Comparison of ENCODE assay signal across 13 cellular contexts in genomic region chr16:3656491-3657468, GRCh38. TPM values are rescaled to one million over a fixed set of nuclear protein-coding genes. Genes with fewer than 3 reads are reported as not detected.
DNase-seq lines count a peak whose midpoint lies in the region; ATAC-seq and TF ChIP-seq lines count a peak whose summit lies in the region.
"Had no signal": no experiment of that assay in that cellular context is flagged by ENCODE, and none has a peak within 500 bp of the region (broad histone marks: within the 10 kb centered on the region; RNA-seq: fewer than 3 reads in every experiment).

No MANE protein-coding gene starts in this region.

- 81 to 83% methylated on average over 19 to 23 of the region's 42 CpGs for WGBS in esophagus squamous epithelium, 2 donors

- DNase-seq in activated CD4-positive, alpha-beta T cell treated with anti-CD3 and anti-CD28 coated beads, Interleukin-2, amount 50 U/mL, for 4 hours: peak; percentile 30 to 35
- DNase-seq in activated CD4-positive, alpha-beta T cell treated with anti-CD3 and anti-CD28 coated beads, Interleukin-2, amount 50 U/mL, for 1 hour: no peak
- peak; percentile 85 for DNase-seq in SW480 (ENCODE audit: low spot score)
- peak in 1 of 2 donors; percentile 20 for DNase-seq in left colon
- peak; percentile 18 for DNase-seq in stimulated activated CD4-positive, alpha-beta T cell treated with anti-CD3 and anti-CD28 coated beads, Interleukin-4, amount 100 ng/mL, for 24 hours
- no peak for DNase-seq in NCI-H2081 treated with DMSO at 0.1 percent for 48 hours (lab: John Stamatoyannopoulos, UW)
- DNase-seq in esophagus squamous epithelium (lab: John Stamatoyannopoulos, UW): no peak
- DNase-seq: ACHN, dermis blood vessel endothelial cell, DMS153, foreskin melanocyte, NCI-H345 had no signal

- intact Hi-C loops in left colon (cut with DNase I, micrococcal nuclease): no loop called here
- intact Hi-C loops in esophagus squamous epithelium (cut with DNase I): no loop called here

- peaks cover 15 to 87% (median 32%) of the 10 kb centered on the region in 3 donors for H3K36me3 ChIP-seq in esophagus squamous epithelium

- ATAC-seq in left colon (peak; percentile 8), HG03108 (IDR thresholded peaks at IDR 0.05; ENCODE audit: unreplicated experiment) (no peak)

- H3K4me3 ChIP-seq in esophagus squamous epithelium: no peak overlapping the region

- H3K27me3 ChIP-seq in esophagus squamous epithelium: no peaks in the 10 kb centered on the region

- TF ChIP-seq POLR2A in esophagus squamous epithelium (IDR thresholded peaks at IDR 0.05): no peak

- TF ChIP-seq CTCF in esophagus squamous epithelium (IDR thresholded peaks at IDR 0.05): no peak

- no peaks in the 10 kb centered on the region for H3K9me3 ChIP-seq in esophagus squamous epithelium

- H3K4me1 ChIP-seq in esophagus squamous epithelium: no peaks in the 10 kb centered on the region

- no peak overlapping the region for H3K27ac ChIP-seq in esophagus squamous epithelium

RNA-seq across cellular contexts. Expression of gene DNASE1, which starts 2.3 kb away (rescaled TPM):
- total RNA-seq in left colon (10 to 100 TPM; 15.7 to 18.1 TPM), esophagus squamous epithelium (10 to 100 TPM in 2 of 4 donors, 1 to 10 TPM in 2; 5.7 to 13.4 (median 9.9) TPM)

RNA-seq across cellular contexts. Expression of gene SLX4, which starts 45.4 kb away (rescaled TPM):
- total RNA-seq in left colon (1 to 10 TPM; 3.7 to 4.9 TPM), esophagus squamous epithelium (1 to 10 TPM; 3.1 to 5.6 (median 3.9) TPM)

Comparison
In these comparisons a context has a peak if more than half of its experiments do, and no peak if none do; other contexts are left out.
1. DNase-seq: peak in activated CD4-positive, alpha-beta T cell treated with anti-CD3 and anti-CD28 coated beads, Interleukin-2, amount 50 U/mL, for 4 hours (2 of 2), SW480 (single experiment) and stimulated activated CD4-positive, alpha-beta T cell treated with anti-CD3 and anti-CD28 coated beads, Interleukin-4, amount 100 ng/mL, for 24 hours (single experiment); none in activated CD4-positive, alpha-beta T cell treated with anti-CD3 and anti-CD28 coated beads, Interleukin-2, amount 50 U/mL, for 1 hour (single experiment), NCI-H2081 treated with DMSO at 0.1 percent for 48 hours (single experiment) and esophagus squamous epithelium (single experiment).